Comparison of ENCODE assay signal across 6 cellular contexts in genomic region chr2:152804687-152805408, GRCh38.
"Had no signal": no experiment of that assay in that cellular context is flagged by ENCODE, and none has a peak within 500 bp of the region (broad histone marks: within the 10 kb centered on the region; RNA-seq: fewer than 3 reads in every experiment).

No MANE protein-coding gene starts in this region.

- H3K4me3 ChIP-seq: GM23338, K562 had no signal

- ATAC-seq: GM23338 had no signal

- H3K4me1 Mint-ChIP-seq: GM23338, H9 had no signal

- H3K27ac ChIP-seq: HL-60 had no signal

- H3K27ac Mint-ChIP-seq: GM23338 had no signal

- H3K4me3 Mint-ChIP-seq: GM23338, H9 had no signal

- DNase-seq: H9, HCEC 1CT, IMR-90 had no signal
